ENCODE assay signal across 23 cellular contexts in genomic region chr1:233844697-233845096, GRCh38. TPM values are rescaled to one million over a fixed set of nuclear protein-coding genes. Genes with fewer than 3 reads are reported as not detected.
"Had no signal": no experiment of that assay in that cellular context is flagged by ENCODE, and none has a peak within 500 bp of the region (broad histone marks: within the 10 kb centered on the region; RNA-seq: fewer than 3 reads in every experiment).

No MANE protein-coding gene starts in this region.

- H3K79me2 ChIP-seq: parathyroid adenoma had no signal

- H3K36me3 ChIP-seq: cardiac muscle cell, neutrophil, upper lobe of right lung had no signal

- ATAC-seq: left ventricle myocardium superior, upper lobe of right lung had no signal

- DNase-seq: activated B cell treated with CpG ODN at 0.5 μM for 24 hours; activated CD4-positive, alpha-beta memory T cell treated with anti-CD3 and anti-CD28 coated beads for 36 hours; activated CD4-positive, alpha-beta T cell treated with anti-CD3 and anti-CD28 coated beads for 4 hours; effector CD8-positive, alpha-beta T cell; foreskin fibroblast; glutamatergic neuron; hypothalamus; left ventricle myocardium superior; naive B cell; stimulated activated CD4-positive, alpha-beta T cell treated with anti-CD3 and anti-CD28 coated beads, Interleukin-12 subunit alpha, Interleukin-12 subunit beta, amount 100 ng/mL, for 4 hours; stimulated activated CD4-positive, alpha-beta T cell treated with anti-CD3 and anti-CD28 coated beads, Interleukin-1b, Interleukin-23, amount 100 ng/mL, for 48 hours; stimulated activated CD8-positive, alpha-beta memory T cell treated with anti-CD3 and anti-CD28 coated beads, Interleukin-4, amount 100 ng/mL, for 48 hours; stimulated activated naive CD4-positive, alpha-beta T cell; T-helper 1 cell; T-helper 9 cell; upper lobe of right lung had no signal

- H3K27me3 ChIP-seq: cardiac muscle cell, neutrophil, upper lobe of right lung had no signal

- H3K4me3 ChIP-seq: cardiac muscle cell, upper lobe of right lung had no signal

- H3K36me3 Mint-ChIP-seq: activated CD4-positive, alpha-beta memory T cell treated with anti-CD3 and anti-CD28 coated beads for 36 hours had no signal

- H3K4me3 Mint-ChIP-seq: activated B cell treated with CpG ODN at 0.5 μM for 24 hours; activated CD4-positive, alpha-beta memory T cell treated with anti-CD3 and anti-CD28 coated beads for 36 hours; activated naive CD8-positive, alpha-beta T cell; dendritic cell treated with granulocyte-macrophage colony-stimulating factor and Interleukin-4, amounts not matched to agents 40 ng/mL and 50 ng/mL, for 4 days had no signal

- H3K9me3 ChIP-seq: neutrophil had no signal

- H3K27me3 Mint-ChIP-seq: activated B cell treated with CpG ODN at 0.5 μM for 24 hours; dendritic cell treated with granulocyte-macrophage colony-stimulating factor and Interleukin-4, amounts not matched to agents 40 ng/mL and 50 ng/mL, for 4 days had no signal

- H2AFZ ChIP-seq: parathyroid adenoma had no signal

- H3K4me1 ChIP-seq: parathyroid adenoma, upper lobe of right lung had no signal

- H3K4me1 Mint-ChIP-seq: activated B cell treated with CpG ODN at 0.5 μM for 24 hours, naive B cell had no signal

- H3K27ac ChIP-seq: cardiac muscle cell, neutrophil, parathyroid adenoma, upper lobe of right lung had no signal

- H3K27ac Mint-ChIP-seq: activated B cell treated with CpG ODN at 0.5 μM for 24 hours; activated CD4-positive, alpha-beta memory T cell treated with anti-CD3 and anti-CD28 coated beads for 36 hours; activated naive CD8-positive, alpha-beta T cell; dendritic cell treated with granulocyte-macrophage colony-stimulating factor and Interleukin-4, amounts not matched to agents 40 ng/mL and 50 ng/mL, for 4 days; naive B cell had no signal

RNA-seq across cellular contexts. Expression of gene SLC35F3, which starts 59.8 kb away (rescaled TPM):
- total RNA-seq: activated B cell treated with CpG ODN at 0.5 μM for 24 hours, chondrocyte, left ventricle myocardium superior, mononuclear cell had no signal
